11 cellular contexts compared by ENCODE assay signal in the genomic region with DNA sequence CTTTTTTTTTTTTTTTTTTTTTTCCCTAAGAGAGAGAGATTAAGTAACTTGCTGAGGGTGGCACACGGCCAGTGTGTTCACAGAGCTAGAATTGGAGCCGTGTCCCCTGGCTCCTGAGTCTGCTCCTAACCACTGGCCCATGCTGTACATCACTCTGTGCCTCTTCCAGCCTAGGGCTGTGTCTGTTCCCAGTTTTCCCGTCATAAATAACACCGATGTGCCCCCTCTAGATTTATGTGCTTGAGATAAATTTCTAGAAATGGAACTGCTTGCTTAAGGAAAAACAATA.
"Had no signal": no experiment of that assay in that cellular context is flagged by ENCODE, and none has a peak within 500 bp of the region (broad histone marks: within the 10 kb centered on the region; RNA-seq: fewer than 3 reads in every experiment).

No MANE protein-coding gene starts in this region.

- H3K4me3 ChIP-seq: SJSA1 had no signal

- DNase-seq: activated CD4-positive, alpha-beta T cell treated with anti-CD3 and anti-CD28 coated beads for 1 hour; activated CD4-positive, alpha-beta T cell treated with anti-CD3 and anti-CD28 coated beads, Interleukin-2, amount 50 U/mL, for 48 hours; activated CD8-positive, alpha-beta memory T cell treated with anti-CD3 and anti-CD28 coated beads, Interleukin-2, amount 10 ng/mL, durations not matched to agents 7 days and 5 days; activated T-cell treated with anti-CD3 and anti-CD28 coated beads, Interleukin-2, amount 50 U/mL, for 4 hours; amniotic stem cell; dermis blood vessel endothelial cell; erythroblast; hippocampal formation; kidney glomerular epithelial cell had no signal

- H3K4me1 ChIP-seq: SJSA1 had no signal

- H3K27me3 ChIP-seq: SJSA1 had no signal

- H3K27ac ChIP-seq: SJSA1 had no signal

- ATAC-seq: activated CD8-positive, alpha-beta memory T cell treated with anti-CD3 and anti-CD28 coated beads, Interleukin-2, amount 10 ng/mL, durations not matched to agents 7 days and 5 days; activated naive CD4-positive, alpha-beta T cell treated with anti-CD3 and anti-CD28 coated beads, Interleukin-2, amount 50 U/mL, for 72 hours; activated T-cell treated with anti-CD3 and anti-CD28 coated beads, Interleukin-2, amount 50 U/mL, for 4 hours had no signal
